In the genomic region with DNA sequence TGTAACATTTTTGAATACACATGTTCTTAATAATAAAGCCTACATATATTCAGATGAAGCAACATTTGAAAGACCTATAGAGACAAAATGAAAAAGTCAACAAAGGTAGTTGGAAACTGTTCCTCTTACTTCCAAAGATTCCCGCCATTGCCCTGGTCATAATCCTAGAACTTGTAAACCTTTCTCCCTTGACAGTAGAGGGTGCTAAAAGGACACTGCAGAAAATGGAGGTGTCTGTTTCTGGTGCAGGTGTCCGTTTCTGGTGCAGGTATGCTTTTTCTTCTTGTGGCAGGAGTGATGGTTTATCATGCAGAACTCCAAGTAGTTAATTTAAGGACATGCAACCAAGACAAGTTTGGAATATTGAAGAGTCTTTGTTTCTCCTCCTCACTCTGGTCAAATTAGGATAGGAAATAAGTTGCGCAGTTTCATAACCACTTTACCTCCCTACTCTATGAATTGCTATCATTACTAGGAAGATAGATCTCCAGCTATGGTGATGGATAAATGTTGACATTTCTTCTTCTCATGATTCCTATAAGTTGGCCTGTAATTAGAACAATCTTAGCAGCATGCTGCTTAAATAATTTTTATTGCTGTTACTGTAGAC, we compare ENCODE assay signal across 9 cellular contexts. TPM values are rescaled to one million over a fixed set of nuclear protein-coding genes. Genes with fewer than 3 reads are reported as not detected.
DNase-seq lines count a peak whose midpoint lies in the region; ATAC-seq and TF ChIP-seq lines count a peak whose summit lies in the region.
"Had no signal": no experiment of that assay in that cellular context is flagged by ENCODE, and none has a peak within 500 bp of the region (broad histone marks: within the 10 kb centered on the region; RNA-seq: fewer than 3 reads in every experiment).

No MANE protein-coding gene starts in this region.

- no peaks in the 10 kb centered on the region for H3K9me2 ChIP-seq in hepatocyte (replicated peaks; ENCODE audit: insufficient read depth)

- TF ChIP-seq CTCF in hepatocyte (IDR thresholded peaks at IDR 0.05; ENCODE audit: poor library complexity) = peak; percentile 54

- 56% methylated on average over 3 of the region's 3 CpGs for WGBS in hepatocyte (ENCODE audit: low lambda C conversion rate, missing lambda C conversion rate)

- H3K36me3 ChIP-seq in hepatocyte (replicated peaks; ENCODE audit: insufficient read depth, low read depth) = no peaks in the 10 kb centered on the region

- POLR2A ChIA-PET in activated CD4-positive, alpha-beta T cell treated with anti-CD3 and anti-CD28 coated beads, Interleukin-2, amount 10 ng/mL, durations not matched to agents 7 days and 5 days (lab: Charles Lee) = no interaction called here

- H3K4me3 Mint-ChIP-seq in activated CD4-positive, alpha-beta T cell treated with anti-CD3 and anti-CD28 coated beads, Interleukin-2, amount 10 ng/mL, durations not matched to agents 7 days and 5 days = no peak overlapping the region
- H3K4me3 Mint-ChIP-seq: CD8-positive, alpha-beta memory T cell had no signal

- no peaks in the 10 kb centered on the region for H3K79me2 ChIP-seq in hepatocyte

- H2AFZ ChIP-seq in hepatocyte = no peak overlapping the region

- no peak overlapping the region for H3K4me3 ChIP-seq in hepatocyte

- H4K20me1 ChIP-seq in hepatocyte (ENCODE audit: insufficient read depth, poor library complexity, severe bottlenecking) = no peaks in the 10 kb centered on the region

- peak; percentile 74 for ATAC-seq in HG03159 (IDR thresholded peaks at IDR 0.05; ENCODE audit: unreplicated experiment)

- CTCF ChIA-PET in activated CD4-positive, alpha-beta T cell treated with anti-CD3 and anti-CD28 coated beads, Interleukin-2, amount 10 ng/mL, durations not matched to agents 7 days and 5 days (lab: Charles Lee) = no interaction called here

- no peak overlapping the region for H3K4me2 ChIP-seq in hepatocyte

- no peaks in the 10 kb centered on the region for H3K27me3 ChIP-seq in hepatocyte

- no peaks in the 10 kb centered on the region for H3K27me3 Mint-ChIP-seq in activated CD4-positive, alpha-beta T cell treated with anti-CD3 and anti-CD28 coated beads, Interleukin-2, amount 10 ng/mL, durations not matched to agents 7 days and 5 days

- peak; percentile 12 for DNase-seq in activated CD4-positive, alpha-beta T cell treated with anti-CD3 and anti-CD28 coated beads, Interleukin-2, amount 10 ng/mL, durations not matched to agents 7 days and 5 days
- no peak for DNase-seq in activated CD4-positive, alpha-beta T cell treated with anti-CD3 and anti-CD28 coated beads, Interleukin-2, amount 50 U/mL, for 4 hours
- DNase-seq in OCI-M1 (lab: John Stamatoyannopoulos, UW) = peak; percentile 27
- DNase-seq in hepatocyte (ENCODE audit: low spot score) = peak; percentile 54
- DNase-seq in activated CD4-positive, CD25-positive, alpha-beta regulatory T cell treated with anti-CD3 and anti-CD28 coated beads, Interleukin-2, amount 50 U/mL, for 72 hours = no peak
- DNase-seq in mesenteric fat pad (ENCODE audit: low spot score) = no peak
- DNase-seq in hippocampal formation (lab: John Stamatoyannopoulos, UW) = no peak

- H3K27ac ChIP-seq in hepatocyte = no peak overlapping the region

- H3K9me3 ChIP-seq in hepatocyte (ENCODE audit: low read depth) = no peaks in the 10 kb centered on the region

- H3K9me3 Mint-ChIP-seq in activated CD4-positive, alpha-beta T cell treated with anti-CD3 and anti-CD28 coated beads, Interleukin-2, amount 10 ng/mL, durations not matched to agents 7 days and 5 days = no peaks in the 10 kb centered on the region
- H3K9me3 Mint-ChIP-seq: CD8-positive, alpha-beta memory T cell had no signal

- no peak overlapping the region for H3K27ac Mint-ChIP-seq in activated CD4-positive, alpha-beta T cell treated with anti-CD3 and anti-CD28 coated beads, Interleukin-2, amount 10 ng/mL, durations not matched to agents 7 days and 5 days
- H3K27ac Mint-ChIP-seq: CD8-positive, alpha-beta memory T cell had no signal

- no peaks in the 10 kb centered on the region for H3K4me1 ChIP-seq in hepatocyte (ENCODE audit: insufficient read depth)

- H3K36me3 Mint-ChIP-seq in activated CD4-positive, alpha-beta T cell treated with anti-CD3 and anti-CD28 coated beads, Interleukin-2, amount 10 ng/mL, durations not matched to agents 7 days and 5 days (ENCODE audit: low read depth) = no peaks in the 10 kb centered on the region
- H3K36me3 Mint-ChIP-seq: CD8-positive, alpha-beta memory T cell had no signal

- H3K4me1 Mint-ChIP-seq in activated CD4-positive, alpha-beta T cell treated with anti-CD3 and anti-CD28 coated beads, Interleukin-2, amount 10 ng/mL, durations not matched to agents 7 days and 5 days = no peaks in the 10 kb centered on the region
- H3K4me1 Mint-ChIP-seq: CD8-positive, alpha-beta memory T cell had no signal

RNA-seq across cellular contexts. Expression of gene FAM174A, which starts 56.0 kb away (rescaled TPM):
- total RNA-seq in activated CD4-positive, alpha-beta T cell treated with anti-CD3 and anti-CD28 coated beads, Interleukin-2, amount 10 ng/mL, durations not matched to agents 7 days and 5 days = 1 to 10 TPM; 3.2 TPM
- total RNA-seq in hepatocyte (17.3 and 25.1 TPM in 2 replicates), mesenteric fat pad (14.1 TPM)
- polyA plus RNA-seq in hepatocyte = 29.0 and 34.9 TPM in 2 replicates

Comparison
In these comparisons a context has a peak if more than half of its experiments do, and no peak if none do; other contexts are left out.
1. DNase-seq: peak in activated CD4-positive, alpha-beta T cell treated with anti-CD3 and anti-CD28 coated beads, Interleukin-2, amount 10 ng/mL, durations not matched to agents 7 days and 5 days (single experiment), OCI-M1 (single experiment) and hepatocyte (single experiment); none in activated CD4-positive, alpha-beta T cell treated with anti-CD3 and anti-CD28 coated beads, Interleukin-2, amount 50 U/mL, for 4 hours (0 of 2), activated CD4-positive, CD25-positive, alpha-beta regulatory T cell treated with anti-CD3 and anti-CD28 coated beads, Interleukin-2, amount 50 U/mL, for 72 hours (single experiment), mesenteric fat pad (single experiment) and hippocampal formation (0 of 2).